Comparison of ENCODE assay signal across 1 cellular context in the genomic region with DNA sequence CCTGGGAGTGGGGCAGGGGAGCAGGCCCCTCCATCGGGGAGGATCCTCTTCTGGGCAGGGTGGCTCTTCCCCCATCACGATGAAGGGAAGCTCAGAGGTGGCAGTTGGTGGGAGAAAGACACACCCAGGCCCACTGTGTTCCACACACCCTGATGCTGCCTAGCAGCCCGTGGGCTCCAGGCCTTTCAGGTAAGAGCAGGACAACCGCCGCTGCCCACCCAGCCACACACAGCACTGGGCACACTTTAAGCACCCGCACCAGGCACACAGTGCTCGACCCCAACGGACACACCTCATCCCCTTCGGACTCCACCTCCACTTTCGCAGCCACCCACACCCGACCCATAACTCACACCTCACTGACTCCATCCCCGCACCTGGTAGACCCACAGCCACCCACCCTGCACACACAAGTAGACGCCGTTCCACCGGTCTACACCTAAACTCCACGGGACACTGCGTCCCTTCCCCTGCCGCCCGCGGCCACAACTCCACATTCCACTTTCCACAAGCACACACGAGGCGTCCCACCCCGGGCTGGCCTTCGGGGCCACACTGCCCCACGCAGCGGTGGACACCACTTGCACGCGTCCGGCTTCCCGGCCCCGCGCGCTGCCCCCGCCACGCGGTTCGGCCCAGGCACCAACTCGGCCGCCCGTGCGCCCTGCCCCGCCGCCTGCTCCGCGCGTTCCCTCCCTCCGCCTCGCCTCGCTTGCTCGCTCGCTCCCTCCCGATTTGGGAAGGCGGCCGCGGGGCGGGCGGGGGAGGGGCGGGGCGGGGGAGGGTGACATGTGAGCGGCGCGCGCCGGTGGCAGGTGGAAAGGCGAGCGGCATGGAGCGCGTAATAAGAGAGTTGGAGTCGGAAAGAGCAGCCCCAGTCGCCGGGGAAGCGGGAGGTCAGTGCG.
TF ChIP-seq lines count a peak whose summit lies in the region.

A gene (plus strand): TSS at position 787 of the 905 bp plus-strand sequence. CDS start 307 bp downstream, outside the sequence.

TF ChIP-seq in SK-N-SH, 30 proteins besides CTCF, POLR2A, EP300 and RAD21:
- TF ChIP-seq RCOR1 (IDR thresholded peaks at IDR 0.05; ENCODE audit: low read length) (no peak), MXI1 (IDR thresholded peaks at IDR 0.05; ENCODE audit: low read depth, low read length) (0 out of 2 replicates have a peak, but pooled peaks have one; percentile 19)
